ENCODE assay signal across 9 cellular contexts in the genomic region with DNA sequence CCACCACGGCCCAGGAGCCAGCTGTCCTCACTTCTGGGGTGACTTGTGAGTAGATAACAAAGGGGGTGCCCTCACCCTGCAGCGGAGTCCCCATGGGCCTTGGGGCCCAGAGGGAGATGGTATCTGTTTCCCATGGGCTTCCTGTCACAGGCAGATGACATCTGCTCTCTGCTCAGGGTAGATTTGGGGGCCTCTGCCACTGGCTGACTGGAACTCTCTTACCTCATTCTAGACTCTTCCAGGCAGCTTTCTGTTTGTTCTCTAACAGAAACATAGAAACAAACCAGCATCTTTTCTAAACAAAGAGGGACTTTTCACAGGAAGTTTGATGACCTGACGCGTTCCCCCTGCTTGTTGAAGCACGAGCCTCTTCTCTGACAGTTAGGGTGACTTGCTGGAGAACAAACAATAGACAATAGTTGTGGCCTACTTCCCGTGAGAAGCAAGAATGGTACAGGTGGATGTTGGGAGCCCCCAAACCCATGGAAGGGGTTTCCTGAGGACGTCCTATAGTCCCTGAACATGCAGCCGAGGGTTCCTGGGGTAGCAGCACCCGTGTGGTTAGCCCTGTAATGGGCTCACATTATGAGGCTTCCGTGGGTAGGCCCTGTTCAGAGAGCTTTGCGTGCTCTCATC.
DNase-seq lines count a peak whose midpoint lies in the region; ATAC-seq and TF ChIP-seq lines count a peak whose summit lies in the region.
"Had no signal": no experiment of that assay in that cellular context is flagged by ENCODE, and none has a peak within 500 bp of the region (broad histone marks: within the 10 kb centered on the region; RNA-seq: fewer than 3 reads in every experiment).

No MANE protein-coding gene starts in this region.

- H3K4me1 ChIP-seq in left ventricle myocardium inferior (peaks cover 89% of the 10 kb centered on the region), mesendoderm (ENCODE audit: control insufficient read depth, low read depth, low read length) (no peaks in the 10 kb centered on the region)

- no peak overlapping the region for H3K4ac ChIP-seq in mesendoderm (ENCODE audit: low read depth, low read length)

- WGBS in mesendoderm (ENCODE audit: extremely low coverage, insufficient coverage, low lambda C conversion rate): no CpG with 5 or more reads among the region's 11 CpGs

- peak; percentile 33 to 47 for DNase-seq in activated CD8-positive, alpha-beta memory T cell treated with anti-CD3 and anti-CD28 coated beads for 1 hour (ENCODE audit: extremely low read depth in 1 of 2, low read depth in 1 of 2)
- no peak for DNase-seq in left ventricle myocardium inferior
- peak; percentile 44 to 51 for DNase-seq in stimulated activated CD8-positive, alpha-beta memory T cell treated with anti-CD3 and anti-CD28 coated beads, Interleukin-7, amount 100 ng/mL, for 4 hours (ENCODE audit: low read depth in 2 of 2)
- DNase-seq in mesendoderm: no peak
- DNase-seq in AG08395 (ENCODE audit: low spot score): no peak
- no peak for DNase-seq in GM03348 (ENCODE audit: low spot score)

- no peak overlapping the region for H3K9ac ChIP-seq in mesendoderm (ENCODE audit: low read length)

- peak; percentile 85 for ATAC-seq in GM18907 (IDR thresholded peaks at IDR 0.05; ENCODE audit: unreplicated experiment)
- ATAC-seq in HG03064 (IDR thresholded peaks at IDR 0.05; ENCODE audit: low read depth, unreplicated experiment): peak; percentile 77

- H4K8ac ChIP-seq in mesendoderm (ENCODE audit: low read depth, low read length): no peak overlapping the region

- H3K56ac ChIP-seq in mesendoderm (ENCODE audit: low read length): no peak overlapping the region

- H3K4me2 ChIP-seq in mesendoderm (ENCODE audit: low read length): no peak overlapping the region

- no peak for TF ChIP-seq CTCF in left ventricle myocardium inferior (IDR thresholded peaks at IDR 0.05; ENCODE audit: borderline replicate concordance)

- no peak overlapping the region for H2AK5ac ChIP-seq in mesendoderm (ENCODE audit: low read length)

- H3K79me2 ChIP-seq in mesendoderm (ENCODE audit: control insufficient read depth, insufficient read depth, low read length): no peaks in the 10 kb centered on the region

- no peaks in the 10 kb centered on the region for H3K79me1 ChIP-seq in mesendoderm (ENCODE audit: low read length)

- H3K4me3 ChIP-seq in left ventricle myocardium inferior (no peak overlapping the region), mesendoderm (ENCODE audit: low read length) (no peak overlapping the region)
- H3K4me3 ChIP-seq: lung had no signal

- no peak overlapping the region for H3K23ac ChIP-seq in mesendoderm (ENCODE audit: low read length)

- H3K27me3 ChIP-seq in left ventricle myocardium inferior (ENCODE audit: low read depth): no peaks in the 10 kb centered on the region
- no peaks in the 10 kb centered on the region for H3K27me3 ChIP-seq in mesendoderm (ENCODE audit: insufficient read depth, low read length, poor library complexity)

- H2BK15ac ChIP-seq in mesendoderm (replicated peaks; ENCODE audit: low read depth): no peak overlapping the region

- no peak overlapping the region for H2BK5ac ChIP-seq in mesendoderm (ENCODE audit: low read length)

- H3K36me3 ChIP-seq in left ventricle myocardium inferior (no peaks in the 10 kb centered on the region), mesendoderm (ENCODE audit: control insufficient read depth, insufficient read depth, low read length) (no peaks in the 10 kb centered on the region)

- no peak overlapping the region for H3K18ac ChIP-seq in mesendoderm (ENCODE audit: low read length)

- H3K9me3 ChIP-seq in left ventricle myocardium inferior (replicated peaks): no peaks in the 10 kb centered on the region

- intact Hi-C loops in left ventricle myocardium inferior (cut with micrococcal nuclease): no loop called here

- no peak overlapping the region for H2BK120ac ChIP-seq in mesendoderm (ENCODE audit: low read depth, low read length)

- H4K5ac ChIP-seq in mesendoderm (ENCODE audit: low read length): no peak overlapping the region

- H3K27ac ChIP-seq in left ventricle myocardium inferior (replicated peaks): peak overlapping the region; percentile 87
- no peak overlapping the region for H3K27ac ChIP-seq in mesendoderm (ENCODE audit: low read depth, low read length)

Comparison
In these comparisons a context has a peak if more than half of its experiments do, and no peak if none do; other contexts are left out.
1. DNase-seq: peak in activated CD8-positive, alpha-beta memory T cell treated with anti-CD3 and anti-CD28 coated beads for 1 hour (2 of 2) and stimulated activated CD8-positive, alpha-beta memory T cell treated with anti-CD3 and anti-CD28 coated beads, Interleukin-7, amount 100 ng/mL, for 4 hours (2 of 2); none in left ventricle myocardium inferior (single experiment), mesendoderm (single experiment), AG08395 (single experiment) and GM03348 (single experiment).